Comparison of ENCODE assay signal across 8 cellular contexts in the genomic region with DNA sequence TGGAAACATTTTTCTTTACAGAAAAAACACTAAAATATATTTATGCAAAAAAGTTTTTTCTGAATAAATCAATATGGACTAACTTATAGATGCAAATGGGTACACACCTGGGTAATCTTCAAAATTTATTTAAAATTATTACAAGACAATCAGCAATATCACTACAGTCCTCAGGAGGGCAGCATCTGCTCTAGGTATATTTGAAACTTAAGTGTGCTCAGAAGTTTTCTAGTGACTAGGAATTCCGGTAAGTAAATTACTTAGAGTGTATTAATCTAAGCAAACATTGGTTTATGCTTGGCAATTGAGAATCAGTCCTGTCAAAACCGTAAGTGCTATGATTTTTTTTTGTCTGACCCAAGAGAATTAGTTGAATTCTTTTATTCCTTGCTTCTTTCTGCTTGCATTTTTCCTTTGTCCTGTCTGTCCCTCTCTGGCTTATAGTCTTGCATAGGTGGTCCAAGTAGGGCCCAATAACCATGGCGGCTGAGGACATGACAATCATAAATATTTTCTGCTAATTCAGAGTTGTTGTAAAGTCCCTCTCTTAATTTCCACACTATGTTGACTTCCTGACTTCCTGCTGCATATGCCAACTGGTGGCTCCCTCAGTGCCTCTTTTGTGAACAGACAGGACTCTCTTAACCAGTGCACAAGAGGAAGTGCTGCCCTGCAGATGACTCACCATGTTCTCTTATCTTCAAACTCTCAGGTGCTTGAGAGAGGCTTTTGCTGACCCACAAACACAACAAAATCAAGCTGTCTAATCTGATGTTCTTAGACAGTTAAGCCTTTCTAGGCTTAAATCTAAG.
A peak's percentile ranks its signal among the peaks of the same experiment; 100 is the strongest.
DNase-seq lines count a peak whose midpoint lies in the region; ATAC-seq, FAIRE-seq and TF ChIP-seq lines count a peak whose summit lies in the region.

No MANE protein-coding gene starts in this region.

- peak; percentile 97 for FAIRE-seq in kidney (lab: Jason Lieb, UNC)

- in situ Hi-C loops in T47D (cut with HindIII; ENCODE audit: low pct_unique_long_range_greater_than_20kb, low sequenced_read_pairs) = no loop called here

- no peaks in the 10 kb centered on the region for H4K20me1 ChIP-seq in OCI-LY3 (ENCODE audit: insufficient read depth, low read length)

- H3K4me3 ChIP-seq in HUES6 (ENCODE audit: low read depth, low read length) (no peak overlapping the region), OCI-LY3 (ENCODE audit: low read length) (peak overlapping the region; percentile 43), kidney (ENCODE audit: low read length in 2 of 2) (no peak overlapping the region), stomach (no peak overlapping the region)

- H3K27ac ChIP-seq in HUES6 (ENCODE audit: low read depth, low read length) = peak overlapping the region; percentile 8; the same call in 1 of the 2 replicates
- H3K27ac ChIP-seq in OCI-LY3 (ENCODE audit: low read length) = peak overlapping the region; percentile 43
- no peak overlapping the region for H3K27ac ChIP-seq in kidney (ENCODE audit: low read depth in 2 of 2, low read length in 2 of 2)
- H3K27ac ChIP-seq in stomach = peak overlapping the region in 1 of 5 donors; percentile 41

- peaks cover 9% of the 10 kb centered on the region; the same call in 1 of the 2 replicates for H3K4me1 ChIP-seq in HUES6 (ENCODE audit: control insufficient read depth, insufficient read depth, low read length)
- peaks cover 10% of the 10 kb centered on the region for H3K4me1 ChIP-seq in OCI-LY3 (ENCODE audit: low read length)
- H3K4me1 ChIP-seq in kidney (ENCODE audit: control insufficient read depth in 1 of 2, insufficient read depth in 1 of 2, low read depth in 1 of 2, low read length in 2 of 2) = peaks cover 0 to 2% of the 10 kb centered on the region in 2 donors
- peaks cover 0 to 11% (median 5%) of the 10 kb centered on the region in 4 donors for H3K4me1 ChIP-seq in stomach

- peak overlapping the region; percentile 20; the same call in 1 of the 2 replicates for H2AFZ ChIP-seq in OCI-LY3 (ENCODE audit: low read depth, low read length)

- no peak for TF ChIP-seq POLR2A in stomach (IDR thresholded peaks at IDR 0.05)

- TF ChIP-seq CTCF in OCI-LY3 (IDR thresholded peaks at IDR 0.05; ENCODE audit: low read depth, low read length) (peak; percentile 89), kidney (IDR thresholded peaks at IDR 0.05; ENCODE audit: borderline replicate concordance, extremely low read depth, insufficient read depth) (peak; percentile 38), stomach (IDR thresholded peaks at IDR 0.05) (peak in 5 of 7 experiments; percentile 23 to 67 (median 44))

- H3K9ac ChIP-seq in HUES6 (ENCODE audit: low read length) (no peak overlapping the region), OCI-LY3 (ENCODE audit: low read length) (peak overlapping the region; percentile 34; the same call in 1 of the 2 replicates), kidney (ENCODE audit: low read length in 2 of 2) (no peak overlapping the region)

- ATAC-seq in Right ventricle myocardium inferior (peak; percentile 66), GM21723 (IDR thresholded peaks at IDR 0.05; ENCODE audit: unreplicated experiment) (peak; percentile 77)

- H3K27me3 ChIP-seq in HUES6 (ENCODE audit: control insufficient read depth, insufficient read depth, low read length) (no peaks in the 10 kb centered on the region), OCI-LY3 (ENCODE audit: low read depth, low read length) (no peaks in the 10 kb centered on the region), stomach (no peaks in the 10 kb centered on the region)

- no peak for DNase-seq in Right ventricle myocardium inferior (ENCODE audit: missing footprints)
- DNase-seq in cardiac septum (ENCODE audit: low spot score) = no peak
- peak; percentile 3 to 71 for DNase-seq in T47D (ENCODE audit: low read depth in 1 of 2, low spot score in 1 of 2)
- DNase-seq in kidney = no peak
- DNase-seq in stomach = peak; percentile 41

- H3K9me3 ChIP-seq in HUES6 (ENCODE audit: control insufficient read depth, insufficient read depth, low read depth, low read length) (no peaks in the 10 kb centered on the region), OCI-LY3 (ENCODE audit: insufficient read depth, low read length) (no peaks in the 10 kb centered on the region), kidney (ENCODE audit: control insufficient read depth in 1 of 2, low read length in 2 of 2) (no peaks in the 10 kb centered on the region), stomach (no peaks in the 10 kb centered on the region)

- peak overlapping the region; percentile 77 for H3K4me2 ChIP-seq in OCI-LY3 (ENCODE audit: low read length)

- WGBS in stomach, 5 donors = 17 to 28% (median 19%) methylated on average over 3 of the region's 3 CpGs

- no peaks in the 10 kb centered on the region for H3K79me2 ChIP-seq in OCI-LY3 (ENCODE audit: low read length)

- H3K36me3 ChIP-seq in HUES6 (ENCODE audit: control insufficient read depth, insufficient read depth, low read length) (no peaks in the 10 kb centered on the region), OCI-LY3 (replicated peaks; ENCODE audit: low read depth, low read length) (no peaks in the 10 kb centered on the region), kidney (ENCODE audit: control insufficient read depth in 1 of 2, insufficient read depth in 2 of 2, low read length in 2 of 2) (no peaks in the 10 kb centered on the region), stomach (no peaks in the 10 kb centered on the region)

- intact Hi-C loops in Right ventricle myocardium inferior (cut with DNase I) = loop anchor here (1.0 to 10.0 kb wide), 2 partner anchors 135 to 342 kb away; partner anchors contain the start of gene EDNRB
- intact Hi-C loops in cardiac septum (cut with DNase I) = loop anchor here (2.0 kb wide), 1 partner anchor 341 kb away; no protein-coding TSS in a partner anchor
- intact Hi-C loops in kidney (cut with DNase I) = loop anchor here (5.0 kb wide), 1 partner anchor 343 kb away; no protein-coding TSS in a partner anchor
- intact Hi-C loops in stomach (cut with DNase I; ENCODE audit: low total_unique reads) = loop anchor here (5.0 kb wide), 1 partner anchor 343 kb away; no protein-coding TSS in a partner anchor

- TF ChIP-seq EP300 in stomach (IDR thresholded peaks at IDR 0.05) = no peak

Comparison
In these comparisons a context has a peak if more than half of its experiments do, and no peak if none do; other contexts are left out.
1. DNase-seq: peak in T47D (2 of 2) and stomach (single experiment); none in Right ventricle myocardium inferior (single experiment), cardiac septum (single experiment) and kidney (single experiment).
2. H3K27ac ChIP-seq: peak in HUES6 (single experiment) and OCI-LY3 (single experiment); none in kidney (0 of 2).
3. CTCF ChIP-seq: peak in every context shown above with its lines; median percentile 89 in OCI-LY3; 44 in stomach; 38 in kidney.